ENCODE assay signal across 1 cellular context in genomic region chr16:1188781-1189189, GRCh38.
A peak's percentile ranks its signal among the peaks of the same experiment; 100 is the strongest.
TF ChIP-seq lines count a peak whose summit lies in the region.

No MANE protein-coding gene starts in this region.

TF ChIP-seq in HepG2, 621 proteins besides CTCF, POLR2A, EP300 and RAD21 (continued from another document and continues in another):
- TF ChIP-seq, protein P1, sequence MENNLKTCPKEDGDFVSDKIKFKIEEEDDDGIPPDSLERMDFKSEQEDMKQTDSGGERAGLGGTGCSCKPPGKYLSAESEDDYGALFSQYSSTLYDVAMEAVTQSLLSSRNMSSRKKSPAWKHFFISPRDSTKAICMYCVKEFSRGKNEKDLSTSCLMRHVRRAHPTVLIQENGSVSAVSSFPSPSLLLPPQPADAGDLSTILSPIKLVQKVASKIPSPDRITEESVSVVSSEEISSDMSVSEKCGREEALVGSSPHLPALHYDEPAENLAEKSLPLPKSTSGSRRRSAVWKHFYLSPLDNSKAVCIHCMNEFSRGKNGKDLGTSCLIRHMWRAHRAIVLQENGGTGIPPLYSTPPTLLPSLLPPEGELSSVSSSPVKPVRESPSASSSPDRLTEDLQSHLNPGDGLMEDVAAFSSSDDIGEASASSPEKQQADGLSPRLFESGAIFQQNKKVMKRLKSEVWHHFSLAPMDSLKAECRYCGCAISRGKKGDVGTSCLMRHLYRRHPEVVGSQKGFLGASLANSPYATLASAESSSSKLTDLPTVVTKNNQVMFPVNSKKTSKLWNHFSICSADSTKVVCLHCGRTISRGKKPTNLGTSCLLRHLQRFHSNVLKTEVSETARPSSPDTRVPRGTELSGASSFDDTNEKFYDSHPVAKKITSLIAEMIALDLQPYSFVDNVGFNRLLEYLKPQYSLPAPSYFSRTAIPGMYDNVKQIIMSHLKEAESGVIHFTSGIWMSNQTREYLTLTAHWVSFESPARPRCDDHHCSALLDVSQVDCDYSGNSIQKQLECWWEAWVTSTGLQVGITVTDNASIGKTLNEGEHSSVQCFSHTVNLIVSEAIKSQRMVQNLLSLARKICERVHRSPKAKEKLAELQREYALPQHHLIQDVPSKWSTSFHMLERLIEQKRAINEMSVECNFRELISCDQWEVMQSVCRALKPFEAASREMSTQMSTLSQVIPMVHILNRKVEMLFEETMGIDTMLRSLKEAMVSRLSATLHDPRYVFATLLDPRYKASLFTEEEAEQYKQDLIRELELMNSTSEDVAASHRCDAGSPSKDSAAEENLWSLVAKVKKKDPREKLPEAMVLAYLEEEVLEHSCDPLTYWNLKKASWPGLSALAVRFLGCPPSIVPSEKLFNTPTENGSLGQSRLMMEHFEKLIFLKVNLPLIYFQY (CRISPR knock-in tag; IDR thresholded peaks at IDR 0.05; ENCODE audit: borderline replicate concordance): 0 out of 2 replicates have a peak, but pooled peaks have one; percentile 60
- TF ChIP-seq, protein P2, sequence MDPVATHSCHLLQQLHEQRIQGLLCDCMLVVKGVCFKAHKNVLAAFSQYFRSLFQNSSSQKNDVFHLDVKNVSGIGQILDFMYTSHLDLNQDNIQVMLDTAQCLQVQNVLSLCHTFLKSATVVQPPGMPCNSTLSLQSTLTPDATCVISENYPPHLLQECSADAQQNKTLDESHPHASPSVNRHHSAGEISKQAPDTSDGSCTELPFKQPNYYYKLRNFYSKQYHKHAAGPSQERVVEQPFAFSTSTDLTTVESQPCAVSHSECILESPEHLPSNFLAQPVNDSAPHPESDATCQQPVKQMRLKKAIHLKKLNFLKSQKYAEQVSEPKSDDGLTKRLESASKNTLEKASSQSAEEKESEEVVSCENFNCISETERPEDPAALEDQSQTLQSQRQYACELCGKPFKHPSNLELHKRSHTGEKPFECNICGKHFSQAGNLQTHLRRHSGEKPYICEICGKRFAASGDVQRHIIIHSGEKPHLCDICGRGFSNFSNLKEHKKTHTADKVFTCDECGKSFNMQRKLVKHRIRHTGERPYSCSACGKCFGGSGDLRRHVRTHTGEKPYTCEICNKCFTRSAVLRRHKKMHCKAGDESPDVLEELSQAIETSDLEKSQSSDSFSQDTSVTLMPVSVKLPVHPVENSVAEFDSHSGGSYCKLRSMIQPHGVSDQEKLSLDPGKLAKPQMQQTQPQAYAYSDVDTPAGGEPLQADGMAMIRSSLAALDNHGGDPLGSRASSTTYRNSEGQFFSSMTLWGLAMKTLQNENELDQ (CRISPR knock-in tag; IDR thresholded peaks at IDR 0.05; ENCODE audit: borderline replicate concordance): peak; percentile 79; the same call in 1 of the 2 replicates
- peak; percentile 81; the same call in 1 of the 2 replicates for TF ChIP-seq MAF1 (CRISPR knock-in tag; IDR thresholded peaks at IDR 0.05; ENCODE audit: borderline replicate concordance)
- TF ChIP-seq ZNF331 (CRISPR knock-in tag; IDR thresholded peaks at IDR 0.05): peak; percentile 93
- 0 out of 2 replicates have a peak, but pooled peaks have one; percentile 45 for TF ChIP-seq ZFP90 (CRISPR knock-in tag; IDR thresholded peaks at IDR 0.05; ENCODE audit: borderline replicate concordance)
- peak; percentile 71 for TF ChIP-seq ZNF574 (CRISPR knock-in tag; IDR thresholded peaks at IDR 0.05)
- TF ChIP-seq ZFP37 (CRISPR knock-in tag; IDR thresholded peaks at IDR 0.05; ENCODE audit: borderline replicate concordance): 0 out of 2 replicates have a peak, but pooled peaks have one; percentile 43
- TF ChIP-seq ZNF160 (CRISPR knock-in tag; IDR thresholded peaks at IDR 0.05): peak; percentile 80
- TF ChIP-seq TSC22D2 (CRISPR knock-in tag; IDR thresholded peaks at IDR 0.05; ENCODE audit: borderline replicate concordance): peak; percentile 94
- peak; percentile 60 for TF ChIP-seq TFE3 (CRISPR knock-in tag; IDR thresholded peaks at IDR 0.05)
- peak; percentile 81; the same call in 1 of the 2 replicates for TF ChIP-seq ZNF296 (CRISPR knock-in tag; conservative IDR thresholded peaks at IDR 0.05)
- TF ChIP-seq GABPB1 (CRISPR knock-in tag; IDR thresholded peaks at IDR 0.05): peak; percentile 51; the same call in 1 of the 2 replicates
- peak; percentile 51; the same call in 1 of the 2 replicates for TF ChIP-seq ZNF253 (CRISPR knock-in tag; IDR thresholded peaks at IDR 0.05; ENCODE audit: borderline replicate concordance)
- TF ChIP-seq SNAI1 (CRISPR knock-in tag; IDR thresholded peaks at IDR 0.05; ENCODE audit: borderline replicate concordance): 0 out of 2 replicates have a peak, but pooled peaks have one; percentile 35
- TF ChIP-seq KLF15 (CRISPR knock-in tag; IDR thresholded peaks at IDR 0.05; ENCODE audit: borderline replicate concordance): 0 out of 2 replicates have a peak, but pooled peaks have one; percentile 71
- 0 out of 2 replicates have a peak, but pooled peaks have one; percentile 54 for TF ChIP-seq ZNF761 (CRISPR knock-in tag; conservative IDR thresholded peaks at IDR 0.05)
- TF ChIP-seq SP1 (IDR thresholded peaks at IDR 0.05): no peak
- 0 out of 2 replicates have a peak, but pooled peaks have one; percentile 28 for TF ChIP-seq SP1 (CRISPR knock-in tag; IDR thresholded peaks at IDR 0.05)
- 0 out of 2 replicates have a peak, but pooled peaks have one; percentile 10 for TF ChIP-seq SKIL (CRISPR knock-in tag; IDR thresholded peaks at IDR 0.05; ENCODE audit: borderline replicate concordance)
- TF ChIP-seq TEF (CRISPR knock-in tag; IDR thresholded peaks at IDR 0.05): peak; percentile 83; the same call in 1 of the 2 replicates
- TF ChIP-seq PRMT3 (CRISPR knock-in tag; IDR thresholded peaks at IDR 0.05; ENCODE audit: borderline replicate concordance, low read depth): peak; percentile 51; the same call in 1 of the 2 replicates
- 0 out of 2 replicates have a peak, but pooled peaks have one; percentile 66 for TF ChIP-seq ZNF879 (CRISPR knock-in tag; IDR thresholded peaks at IDR 0.05)
- TF ChIP-seq EED (CRISPR knock-in tag; IDR thresholded peaks at IDR 0.05): no peak
- TF ChIP-seq ZNF138 (CRISPR knock-in tag; IDR thresholded peaks at IDR 0.05; ENCODE audit: low read depth): peak; percentile 90; the same call in 1 of the 2 replicates
- TF ChIP-seq ZNF782 (CRISPR knock-in tag; IDR thresholded peaks at IDR 0.05; ENCODE audit: borderline replicate concordance): peak; percentile 62; the same call in 1 of the 2 replicates
- no peak for TF ChIP-seq NFE2 (CRISPR knock-in tag; IDR thresholded peaks at IDR 0.05)
- TF ChIP-seq ETS1 (CRISPR knock-in tag; IDR thresholded peaks at IDR 0.05): 0 out of 2 replicates have a peak, but pooled peaks have one; percentile 72
- TF ChIP-seq KLF12 (CRISPR knock-in tag; IDR thresholded peaks at IDR 0.05; ENCODE audit: borderline replicate concordance): no peak
- TF ChIP-seq TMF1 (CRISPR knock-in tag; IDR thresholded peaks at IDR 0.05; ENCODE audit: low read depth): 0 out of 2 replicates have a peak, but pooled peaks have one; percentile 70
- peak; percentile 66; the same call in 1 of the 2 replicates for TF ChIP-seq ZNF800 (CRISPR knock-in tag; IDR thresholded peaks at IDR 0.05)
- peak; percentile 89 for TF ChIP-seq ZNF607 (CRISPR knock-in tag; IDR thresholded peaks at IDR 0.05; ENCODE audit: borderline replicate concordance)
- peak; percentile 45; the same call in 1 of the 2 replicates for TF ChIP-seq MAFF (IDR thresholded peaks at IDR 0.05; ENCODE audit: low read depth, low read length)
- TF ChIP-seq ZBTB7B (CRISPR knock-in tag; IDR thresholded peaks at IDR 0.05): no peak
- 0 out of 2 replicates have a peak, but pooled peaks have one; percentile 44 for TF ChIP-seq ZNF30 (CRISPR knock-in tag; IDR thresholded peaks at IDR 0.05)
- TF ChIP-seq, protein P3, sequence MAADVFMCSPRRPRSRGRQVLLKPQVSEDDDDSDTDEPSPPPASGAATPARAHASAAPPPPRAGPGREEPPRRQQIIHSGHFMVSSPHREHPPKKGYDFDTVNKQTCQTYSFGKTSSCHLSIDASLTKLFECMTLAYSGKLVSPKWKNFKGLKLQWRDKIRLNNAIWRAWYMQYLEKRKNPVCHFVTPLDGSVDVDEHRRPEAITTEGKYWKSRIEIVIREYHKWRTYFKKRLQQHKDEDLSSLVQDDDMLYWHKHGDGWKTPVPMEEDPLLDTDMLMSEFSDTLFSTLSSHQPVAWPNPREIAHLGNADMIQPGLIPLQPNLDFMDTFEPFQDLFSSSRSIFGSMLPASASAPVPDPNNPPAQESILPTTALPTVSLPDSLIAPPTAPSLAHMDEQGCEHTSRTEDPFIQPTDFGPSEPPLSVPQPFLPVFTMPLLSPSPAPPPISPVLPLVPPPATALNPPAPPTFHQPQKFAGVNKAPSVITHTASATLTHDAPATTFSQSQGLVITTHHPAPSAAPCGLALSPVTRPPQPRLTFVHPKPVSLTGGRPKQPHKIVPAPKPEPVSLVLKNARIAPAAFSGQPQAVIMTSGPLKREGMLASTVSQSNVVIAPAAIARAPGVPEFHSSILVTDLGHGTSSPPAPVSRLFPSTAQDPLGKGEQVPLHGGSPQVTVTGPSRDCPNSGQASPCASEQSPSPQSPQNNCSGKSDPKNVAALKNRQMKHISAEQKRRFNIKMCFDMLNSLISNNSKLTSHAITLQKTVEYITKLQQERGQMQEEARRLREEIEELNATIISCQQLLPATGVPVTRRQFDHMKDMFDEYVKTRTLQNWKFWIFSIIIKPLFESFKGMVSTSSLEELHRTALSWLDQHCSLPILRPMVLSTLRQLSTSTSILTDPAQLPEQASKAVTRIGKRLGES (CRISPR knock-in tag; IDR thresholded peaks at IDR 0.05; ENCODE audit: borderline replicate concordance): peak; percentile 75; the same call in 1 of the 2 replicates
